Comparison of ENCODE assay signal across 22 cellular contexts in the genomic region with DNA sequence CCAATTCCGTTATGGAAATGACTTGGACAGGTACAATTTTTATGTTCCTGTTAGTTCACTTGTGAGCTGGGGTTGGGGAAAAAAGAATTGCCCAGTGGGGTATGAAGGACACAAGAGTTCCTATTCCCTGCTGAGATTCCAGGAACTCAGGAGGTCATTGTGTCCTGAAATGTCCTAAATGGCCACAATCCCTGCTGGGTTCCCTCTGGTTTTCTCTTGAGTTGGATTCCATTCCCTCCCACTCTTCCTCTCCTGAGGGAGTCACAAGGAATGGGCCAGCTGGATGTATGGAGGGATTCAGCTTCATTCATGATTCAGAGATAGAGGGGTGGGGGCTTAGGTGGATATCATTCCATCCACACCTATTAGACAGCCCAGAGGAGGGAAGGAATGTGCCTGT. TPM values are rescaled to one million over a fixed set of nuclear protein-coding genes. Genes with fewer than 3 reads are reported as not detected.
"Had no signal": no experiment of that assay in that cellular context is flagged by ENCODE, and none has a peak within 500 bp of the region (broad histone marks: within the 10 kb centered on the region; RNA-seq: fewer than 3 reads in every experiment).

No MANE protein-coding gene starts in this region.

- H3K4me3 Mint-ChIP-seq: activated CD8-positive, alpha-beta T cell treated with anti-CD3 and anti-CD28 coated beads, Interleukin-2, amount 10 ng/mL, durations not matched to agents 7 days and 5 days; activated naive CD4-positive, alpha-beta T cell treated with anti-CD3 and anti-CD28 coated beads, Interleukin-2, amount 50 U/mL, for 24 hours had no signal

- H3K4me1 Mint-ChIP-seq: activated naive CD4-positive, alpha-beta T cell treated with anti-CD3 and anti-CD28 coated beads, Interleukin-2, amount 50 U/mL, for 24 hours had no signal

- H3K27ac ChIP-seq: Peyer's patch, RWPE1, SJCRH30, VCaP had no signal

- H3K9me3 Mint-ChIP-seq: activated naive CD4-positive, alpha-beta T cell treated with anti-CD3 and anti-CD28 coated beads, Interleukin-2, amount 50 U/mL, for 24 hours had no signal

- H3K36me3 ChIP-seq: breast epithelium, Peyer's patch, SJCRH30 had no signal

- H3K9me3 ChIP-seq: breast epithelium, Peyer's patch, SJCRH30, SK-N-SH had no signal

- H3K4me1 ChIP-seq: Peyer's patch, SJCRH30 had no signal

- H3K9ac ChIP-seq: SK-N-SH had no signal

- H3K4me2 ChIP-seq: SK-N-SH had no signal

- H3K4me3 ChIP-seq: breast epithelium, Peyer's patch, SJCRH30 had no signal

- ATAC-seq: activated CD8-positive, alpha-beta T cell treated with anti-CD3 and anti-CD28 coated beads, Interleukin-2, amount 10 ng/mL, durations not matched to agents 7 days and 5 days had no signal

- H3K27ac Mint-ChIP-seq: activated CD8-positive, alpha-beta T cell treated with anti-CD3 and anti-CD28 coated beads, Interleukin-2, amount 10 ng/mL, durations not matched to agents 7 days and 5 days; activated naive CD4-positive, alpha-beta T cell treated with anti-CD3 and anti-CD28 coated beads, Interleukin-2, amount 50 U/mL, for 24 hours had no signal

- H3K27me3 ChIP-seq: breast epithelium, Peyer's patch had no signal

- DNase-seq: activated CD4-positive, alpha-beta T cell treated with anti-CD3 and anti-CD28 coated beads for 4 hours; activated CD4-positive, alpha-beta T cell treated with anti-CD3 and anti-CD28 coated beads, Interleukin-2, amount 50 U/mL, for 4 hours; activated CD8-positive, alpha-beta memory T cell treated with anti-CD3 and anti-CD28 coated beads, Interleukin-2, amount 50 U/mL, for 48 hours; activated CD8-positive, alpha-beta T cell treated with anti-CD3 and anti-CD28 coated beads, Interleukin-2, amount 10 ng/mL, durations not matched to agents 7 days and 5 days; activated T-cell treated with anti-CD3 and anti-CD28 coated beads, Interleukin-2, amount 50 U/mL, for 1 hour; aorta; central memory CD4-positive, alpha-beta T cell; MM.1S; NCI-H1105; NCI-H1436; NCI-H1694 treated with DMSO at 0.1 percent for 48 hours; Peyer's patch; Right ventricle myocardium superior; SJCRH30; SK-N-SH; T-helper 1 cell had no signal

RNA-seq across cellular contexts. Expression of a gene that starts 34.5 kb away (rescaled TPM):
- total RNA-seq: activated CD8-positive, alpha-beta T cell treated with anti-CD3 and anti-CD28 coated beads, Interleukin-2, amount 10 ng/mL, durations not matched to agents 7 days and 5 days; aorta; breast epithelium; chondrocyte; Peyer's patch; Right ventricle myocardium superior; SJCRH30; T-helper 2 cell treated with Interferon-gamma antibody and Interleukin-4, amounts not matched to agents 100 ng/mL and 5 ng/mL, for 36 hours had no signal
- polyA plus RNA-seq: aorta, SK-N-SH had no signal

RNA-seq across cellular contexts. Expression of a gene that starts 48.0 kb away (rescaled TPM):
- total RNA-seq: activated CD8-positive, alpha-beta T cell treated with anti-CD3 and anti-CD28 coated beads, Interleukin-2, amount 10 ng/mL, durations not matched to agents 7 days and 5 days; aorta; breast epithelium; chondrocyte; Peyer's patch; Right ventricle myocardium superior; SJCRH30; T-helper 2 cell treated with Interferon-gamma antibody and Interleukin-4, amounts not matched to agents 100 ng/mL and 5 ng/mL, for 36 hours had no signal
- polyA plus RNA-seq: aorta, SK-N-SH had no signal
